ENCODE assay signal across 9 cellular contexts in genomic region chr5:2999926-3000325, GRCh38.
"Had no signal": no experiment of that assay in that cellular context is flagged by ENCODE, and none has a peak within 500 bp of the region (broad histone marks: within the 10 kb centered on the region; RNA-seq: fewer than 3 reads in every experiment).

No MANE protein-coding gene starts in this region.

- DNase-seq: GM23248, GOT3, H7, HFFc6 had no signal

- H3K27me3 Mint-ChIP-seq: IgD-negative memory B cell had no signal

- H3K4me1 Mint-ChIP-seq: IgD-negative memory B cell had no signal

- H3K36me3 ChIP-seq: HAP-1 had no signal

- H3K4me3 ChIP-seq: GM23248, HAP-1 had no signal

- H3K4me3 Mint-ChIP-seq: HFFc6, IgD-negative memory B cell had no signal

- H3K4me1 ChIP-seq: HAP-1 had no signal

- H3K9me3 ChIP-seq: HAP-1 had no signal

- ATAC-seq: HCT116, HepG2 had no signal

- H3K27ac ChIP-seq: GM23248, HL-60 had no signal

- H3K27ac Mint-ChIP-seq: HFFc6, IgD-negative memory B cell had no signal
